ENCODE assay signal across 1 cellular context in genomic region chr17:17919169-17920107, GRCh38.
TF ChIP-seq lines count a peak whose summit lies in the region.

No MANE protein-coding gene starts in this region.

TF ChIP-seq in K562, 482 proteins besides CTCF, POLR2A, EP300 and RAD21 (continued from another document and continues in another):
- TF ChIP-seq GABPA (tag; conservative IDR thresholded peaks at IDR 0.05; ENCODE audit: low read depth) (no peak), MXI1 (IDR thresholded peaks at IDR 0.05; ENCODE audit: low read depth, low read length) (no peak), POLR3A (IDR thresholded peaks at IDR 0.05; ENCODE audit: borderline replicate concordance, extremely low read depth, insufficient read depth, insufficient read length) (no peak), RBM25 (IDR thresholded peaks at IDR 0.05; ENCODE audit: low read depth, low read length, severe bottlenecking) (no peak), THRAP3 (IDR thresholded peaks at IDR 0.05; ENCODE audit: borderline replicate concordance) (no peak), HBP1 (CRISPR knock-in tag; IDR thresholded peaks at IDR 0.05) (no peak), ZBTB26 (CRISPR knock-in tag; IDR thresholded peaks at IDR 0.05) (no peak), HINFP (tag; conservative IDR thresholded peaks at IDR 0.05; ENCODE audit: low read depth) (no peak), ZNF764 (CRISPR knock-in tag; IDR thresholded peaks at IDR 0.05; ENCODE audit: low read depth) (no peak), PRMT5 (CRISPR knock-in tag; IDR thresholded peaks at IDR 0.05) (no peak), L3MBTL2 (IDR thresholded peaks at IDR 0.05) (0 out of 2 replicates have a peak, but pooled peaks have one; percentile 8), BMI1 (IDR thresholded peaks at IDR 0.05; ENCODE audit: low read length) (no peak), ZC3H8 (IDR thresholded peaks at IDR 0.05) (no peak), SREBF2 (CRISPR knock-in tag; IDR thresholded peaks at IDR 0.05) (no peak), GTF3C2 (IDR thresholded peaks at IDR 0.05; ENCODE audit: borderline replicate concordance, extremely low read depth, insufficient read length) (no peak), CREB5 (CRISPR knock-in tag; IDR thresholded peaks at IDR 0.05) (no peak), ZFPM2 (CRISPR knock-in tag; IDR thresholded peaks at IDR 0.05) (no peak), ZNF146 (CRISPR knock-in tag; IDR thresholded peaks at IDR 0.05; ENCODE audit: unreplicated experiment) (no peak), KHSRP (IDR thresholded peaks at IDR 0.05) (no peak), ZNF79 (CRISPR knock-in tag; IDR thresholded peaks at IDR 0.05; ENCODE audit: low read depth) (no peak), ZBTB43 (CRISPR knock-in tag; IDR thresholded peaks at IDR 0.05) (no peak), ZNF239 (CRISPR knock-in tag; IDR thresholded peaks at IDR 0.05) (no peak), ELF4 (CRISPR knock-in tag; IDR thresholded peaks at IDR 0.05) (no peak), NELFE (IDR thresholded peaks at IDR 0.05; ENCODE audit: insufficient read depth, insufficient read length) (no peak), GABPB1 (CRISPR knock-in tag; IDR thresholded peaks at IDR 0.05) (no peak), FOXP4 (CRISPR knock-in tag; IDR thresholded peaks at IDR 0.05; ENCODE audit: borderline replicate concordance) (no peak), CC2D1A (IDR thresholded peaks at IDR 0.05) (peak; percentile 43; the same call in 1 of the 2 replicates), MECOM (CRISPR knock-in tag; IDR thresholded peaks at IDR 0.05) (no peak), ID3 (CRISPR knock-in tag; IDR thresholded peaks at IDR 0.05) (no peak), ID3 (tag; IDR thresholded peaks at IDR 0.05) (no peak), ZNF586 (CRISPR knock-in tag; conservative IDR thresholded peaks at IDR 0.05) (no peak), FOXP1 (CRISPR knock-in tag; IDR thresholded peaks at IDR 0.05) (no peak), RUNX1 (IDR thresholded peaks at IDR 0.05; ENCODE audit: low read depth) (no peak), NKRF (IDR thresholded peaks at IDR 0.05; ENCODE audit: borderline replicate concordance) (no peak), TAL1 (IDR thresholded peaks at IDR 0.05) (no peak), ZNF639 (CRISPR knock-in tag; conservative IDR thresholded peaks at IDR 0.05 in 1 of 2, IDR thresholded peaks at IDR 0.05 in 1 of 2) (no peak)
